ENCODE assay signal across 8 cellular contexts in genomic region chr14:34983148-34983760, GRCh38. TPM values are rescaled to one million over a fixed set of nuclear protein-coding genes. Genes with fewer than 3 reads are reported as not detected.
DNase-seq lines count a peak whose midpoint lies in the region; ATAC-seq and TF ChIP-seq lines count a peak whose summit lies in the region.
"Had no signal": no experiment of that assay in that cellular context is flagged by ENCODE, and none has a peak within 500 bp of the region (broad histone marks: within the 10 kb centered on the region; RNA-seq: fewer than 3 reads in every experiment).

No MANE protein-coding gene starts in this region.

- no peak for TF ChIP-seq POLR2A in tibial nerve (IDR thresholded peaks at IDR 0.05)

- WGBS in tibial nerve, 2 donors: 0 to 1% methylated on average over 28 of the region's 28 CpGs

- no peaks in the 10 kb centered on the region for H3K9me3 ChIP-seq in tibial nerve

- H3K4me1 Mint-ChIP-seq in activated T-helper 17 cell treated with anti-CD3 and anti-CD28 coated beads, Interleukin-2, amount 50 U/mL, for 72 hours: peaks cover 19% of the 10 kb centered on the region

- H3K36me3 ChIP-seq in tibial nerve: no peaks in the 10 kb centered on the region

- TF ChIP-seq CTCF in tibial nerve (IDR thresholded peaks at IDR 0.05): no peak

- ATAC-seq in GM19351 (IDR thresholded peaks at IDR 0.05; ENCODE audit: unreplicated experiment) (peak; percentile 11), HG03064 (IDR thresholded peaks at IDR 0.05; ENCODE audit: low read depth, unreplicated experiment) (peak; percentile 21)
- peak; percentile 11 for ATAC-seq in activated T-helper 17 cell treated with anti-CD3 and anti-CD28 coated beads, Interleukin-2, amount 50 U/mL, for 72 hours (replicated peaks)

- no peaks in the 10 kb centered on the region for H3K9me3 Mint-ChIP-seq in activated T-helper 17 cell treated with anti-CD3 and anti-CD28 coated beads, Interleukin-2, amount 50 U/mL, for 72 hours
- H3K9me3 Mint-ChIP-seq: stimulated activated naive CD8-positive, alpha-beta T cell treated with anti-CD3 and anti-CD28 coated beads, Interleukin-15, Interleukin-2, amounts not matched to agents 100 ng/mL and 50 ng/mL, for 24 hours had no signal

- peak overlapping the region; percentile 71 to 98 (median 86) for H3K4me3 ChIP-seq in tibial nerve

- DNase-seq in tibial nerve (ENCODE audit: low spot score in 2 of 2): peak in 1 of 2 donors; percentile 5
- no peak for DNase-seq in GF-D8 (lab: John Stamatoyannopoulos, UW)
- DNase-seq in DMS53 treated with DMSO at 0.1 percent for 48 hours (lab: John Stamatoyannopoulos, UW; ENCODE audit: unreplicated experiment): no peak

- H3K27me3 ChIP-seq in layer of hippocampus (ENCODE audit: control insufficient read depth, insufficient read depth, low read length) (no peaks in the 10 kb centered on the region), tibial nerve (no peaks in the 10 kb centered on the region)

- H3K27ac ChIP-seq in layer of hippocampus (ENCODE audit: low read depth, low read length) (peak overlapping the region; percentile 99), tibial nerve (peak overlapping the region; percentile 96 to 99 (median 96))

- H3K4me3 Mint-ChIP-seq in activated T-helper 17 cell treated with anti-CD3 and anti-CD28 coated beads, Interleukin-2, amount 50 U/mL, for 72 hours: no peak overlapping the region
- H3K4me3 Mint-ChIP-seq: stimulated activated naive CD8-positive, alpha-beta T cell treated with anti-CD3 and anti-CD28 coated beads, Interleukin-15, Interleukin-2, amounts not matched to agents 100 ng/mL and 50 ng/mL, for 24 hours had no signal

- H3K36me3 Mint-ChIP-seq in activated T-helper 17 cell treated with anti-CD3 and anti-CD28 coated beads, Interleukin-2, amount 50 U/mL, for 72 hours (ENCODE audit: low read depth): no peaks in the 10 kb centered on the region

- no peaks in the 10 kb centered on the region for H3K27me3 Mint-ChIP-seq in activated T-helper 17 cell treated with anti-CD3 and anti-CD28 coated beads, Interleukin-2, amount 50 U/mL, for 72 hours
- H3K27me3 Mint-ChIP-seq: stimulated activated naive CD8-positive, alpha-beta T cell treated with anti-CD3 and anti-CD28 coated beads, Interleukin-15, Interleukin-2, amounts not matched to agents 100 ng/mL and 50 ng/mL, for 24 hours had no signal

- peaks cover 2 to 45% (median 27%) of the 10 kb centered on the region in 4 donors for H3K4me1 ChIP-seq in tibial nerve

- H3K27ac Mint-ChIP-seq in activated T-helper 17 cell treated with anti-CD3 and anti-CD28 coated beads, Interleukin-2, amount 50 U/mL, for 72 hours: no peak overlapping the region
- H3K27ac Mint-ChIP-seq: stimulated activated naive CD8-positive, alpha-beta T cell treated with anti-CD3 and anti-CD28 coated beads, Interleukin-15, Interleukin-2, amounts not matched to agents 100 ng/mL and 50 ng/mL, for 24 hours had no signal

- no peak for TF ChIP-seq EP300 in tibial nerve (IDR thresholded peaks at IDR 0.05)

RNA-seq across cellular contexts. Expression of gene SRP54, which starts 0.5 kb away (rescaled TPM):
- 100 to 1,000 TPM in 1 of 2 donors, 10 to 100 TPM in 1; 90.7 to 115 TPM for total RNA-seq in activated T-helper 17 cell treated with anti-CD3 and anti-CD28 coated beads, Interleukin-2, amount 50 U/mL, for 72 hours
- total RNA-seq in tibial nerve: 10 to 100 TPM; 49.0 to 67.7 (median 52.3) TPM
